In the genomic region with DNA sequence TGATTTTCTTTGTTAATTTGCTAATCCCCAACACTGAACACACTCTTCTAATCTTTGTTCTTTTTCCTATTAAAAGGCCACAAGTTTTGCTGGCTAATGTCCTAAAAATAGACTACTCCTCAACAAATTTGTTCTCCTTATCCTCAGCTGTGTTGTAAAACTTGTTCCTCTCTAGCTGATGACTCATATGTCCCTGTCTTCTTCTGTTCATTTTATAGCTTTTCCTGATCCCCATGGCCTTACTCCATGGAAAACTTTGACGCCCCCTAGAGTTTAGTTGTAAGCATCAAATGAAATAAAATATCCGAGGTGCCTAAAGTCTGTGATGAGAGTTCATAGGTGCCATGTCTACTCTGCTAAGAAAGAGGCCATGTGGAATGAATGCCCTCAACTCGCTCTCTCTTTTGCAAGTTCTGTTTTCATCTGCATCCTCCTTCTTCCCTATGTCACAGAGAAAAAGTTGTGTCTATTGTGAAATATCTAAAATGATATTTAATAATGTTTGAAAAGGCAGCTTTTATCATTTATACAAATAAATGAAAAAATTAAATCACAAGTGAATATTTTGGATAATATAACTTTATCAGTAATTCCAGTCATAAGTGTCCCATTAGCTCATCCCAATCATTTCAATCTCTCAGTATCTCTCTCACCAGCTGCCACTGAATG, we compare ENCODE assay signal across 9 cellular contexts.
DNase-seq lines count a peak whose midpoint lies in the region; ATAC-seq, FAIRE-seq and TF ChIP-seq lines count a peak whose summit lies in the region.
"Had no signal": no experiment of that assay in that cellular context is flagged by ENCODE, and none has a peak within 500 bp of the region (broad histone marks: within the 10 kb centered on the region; RNA-seq: fewer than 3 reads in every experiment).

No MANE protein-coding gene starts in this region.

- H3K9me3 Mint-ChIP-seq in neural crest cell, result peaks cover 7% of the 10 kb centered on the region

- no peaks in the 10 kb centered on the region for H3K4me1 Mint-ChIP-seq in neural crest cell

- H3K4me3 ChIP-seq in NB4 (ENCODE audit: low read depth, low read length), result no peak overlapping the region

- TF ChIP-seq CTCF in NB4 (IDR thresholded peaks at IDR 0.05; ENCODE audit: low read depth, low read length) (peak; percentile 32), neural crest cell (conservative IDR thresholded peaks at IDR 0.05) (peak; percentile 54)

- no peak for TF ChIP-seq POLR2A in NB4 (IDR thresholded peaks at IDR 0.05; ENCODE audit: extremely low read depth, insufficient read length)

- no peaks in the 10 kb centered on the region for H3K27me3 Mint-ChIP-seq in neural crest cell (ENCODE audit: low read depth)

- ATAC-seq in HG02981 (IDR thresholded peaks at IDR 0.05; ENCODE audit: unreplicated experiment), result no peak

- no peaks in the 10 kb centered on the region for H3K36me3 Mint-ChIP-seq in neural crest cell (ENCODE audit: low read depth)

- H3K4me3 Mint-ChIP-seq in neural crest cell, result no peak overlapping the region
- H3K4me3 Mint-ChIP-seq: T-helper 1 cell treated with Interleukin-12 subunit alpha and Interleukin-12 subunit beta and Interleukin-4 antibody, amounts not matched to agents 30 μg/mL and 1 μg/mL, for 36 hours had no signal

- DNase-seq in DMS153 treated with DMSO at 0.1 percent for 48 hours (lab: John Stamatoyannopoulos, UW; ENCODE audit: unreplicated experiment), result peak; percentile 13
- DNase-seq in NB4 (ENCODE audit: low read depth), result peak; percentile 62
- no peak for DNase-seq in neural crest cell (ENCODE audit: low read depth, low spot score)
- no peak for DNase-seq in glomerular visceral epithelial cell (ENCODE audit: extremely low spot score)
- DNase-seq in HuH-7 (ENCODE audit: low spot score), result no peak
- no peak for DNase-seq in SKM-1 treated with dmso at 0.1 percent for 144 hours (lab: John Stamatoyannopoulos, UW; ENCODE audit: unreplicated experiment)

- peak; percentile 92 for FAIRE-seq in endometrium (lab: Jason Lieb, UNC)

- H3K27ac Mint-ChIP-seq in neural crest cell (ENCODE audit: unreplicated experiment), result no peak overlapping the region
- H3K27ac Mint-ChIP-seq: T-helper 1 cell treated with Interleukin-12 subunit alpha and Interleukin-12 subunit beta and Interleukin-4 antibody, amounts not matched to agents 30 μg/mL and 1 μg/mL, for 36 hours had no signal

Comparison
In these comparisons a context has a peak if more than half of its experiments do, and no peak if none do; other contexts are left out.
1. DNase-seq: peak in DMS153 treated with DMSO at 0.1 percent for 48 hours (single experiment) and NB4 (single experiment); none in neural crest cell (single experiment), glomerular visceral epithelial cell (single experiment), HuH-7 (single experiment) and SKM-1 treated with dmso at 0.1 percent for 144 hours (single experiment).